Comparison of ENCODE assay signal across 22 cellular contexts in the genomic region with DNA sequence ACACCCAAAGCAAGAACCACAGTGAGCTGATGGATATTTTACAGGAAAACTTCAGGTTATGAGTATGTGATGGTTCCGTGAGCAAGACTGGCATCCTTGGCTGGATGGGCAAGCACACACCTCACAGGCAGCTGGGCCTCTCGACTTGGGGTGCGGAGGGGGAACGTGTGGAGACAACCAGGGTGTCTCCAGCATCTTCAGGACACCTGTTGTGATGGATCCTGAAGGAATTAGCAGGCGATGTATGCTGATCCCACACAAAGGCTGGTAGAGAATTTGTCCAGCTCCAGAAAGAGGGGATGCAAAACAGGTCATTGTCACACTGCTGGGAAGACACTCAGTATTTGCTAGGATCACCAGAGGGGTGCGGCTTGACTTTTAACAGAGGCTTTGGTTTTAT. TPM values are rescaled to one million over a fixed set of nuclear protein-coding genes. Genes with fewer than 3 reads are reported as not detected.
DNase-seq lines count a peak whose midpoint lies in the region; ATAC-seq and TF ChIP-seq lines count a peak whose summit lies in the region.
"Had no signal": no experiment of that assay in that cellular context is flagged by ENCODE, and none has a peak within 500 bp of the region (broad histone marks: within the 10 kb centered on the region; RNA-seq: fewer than 3 reads in every experiment).

No MANE protein-coding gene starts in this region.

- H3K4me1 Mint-ChIP-seq in stimulated activated naive CD8-positive, alpha-beta T cell treated with anti-CD3 and anti-CD28 coated beads, Interleukin-15, amount 100 ng/mL, for 72 hours, result peaks cover 41% of the 10 kb centered on the region
- peaks cover 18% of the 10 kb centered on the region in 2 donors for H3K4me1 Mint-ChIP-seq in natural killer cell treated with Interleukin-12 subunit alpha and Interleukin-12 subunit beta and Interleukin-15 and Interleukin-18, amount 100 ng/mL, for 72 hours (ENCODE audit: low read depth in 2 of 2)
- no peaks in the 10 kb centered on the region for H3K4me1 Mint-ChIP-seq in MCF 10A (ENCODE audit: insufficient read depth, unreplicated experiment)
- H3K4me1 Mint-ChIP-seq: activated B cell treated with CpG ODN at 0.5 μM for 24 hours, nephron had no signal

- DNase-seq in stimulated activated naive CD8-positive, alpha-beta T cell treated with anti-CD3 and anti-CD28 coated beads, Interleukin-15, amount 100 ng/mL, for 72 hours, result no peak
- DNase-seq in stimulated activated naive CD8-positive, alpha-beta T cell treated with anti-CD3 and anti-CD28 coated beads, Interleukin-15, Interleukin-2, amounts not matched to agents 100 U/mL and 50 U/mL, for 24 hours, result no peak
- DNase-seq in coronary artery (ENCODE audit: low spot score) (peak; percentile 50), ureter (ENCODE audit: low spot score) (peak; percentile 29), substantia nigra (lab: John Stamatoyannopoulos, UW) (no peak), MCF 10A (ENCODE audit: unreplicated experiment) (no peak), NCI-H1092 treated with DMSO at 0.1 percent for 48 hours (lab: John Stamatoyannopoulos, UW) (no peak)
- peak; percentile 35 for DNase-seq in natural killer cell treated with Interleukin-12 subunit alpha and Interleukin-12 subunit beta and Interleukin-15 and Interleukin-18, amount 100 ng/mL, for 72 hours (ENCODE audit: low spot score)
- DNase-seq: activated B cell treated with CpG ODN at 0.5 μM for 24 hours; DND-41; GOT3; KBM-7; MV-4-11; NCI-H187; PC-9; SIG-M5; stimulated activated CD4-positive, alpha-beta T cell treated with anti-CD3 and anti-CD28 coated beads, Interleukin-1b, Interleukin-23, amount 100 ng/mL, for 48 hours had no signal

- H3K36me3 Mint-ChIP-seq in natural killer cell treated with Interleukin-12 subunit alpha and Interleukin-12 subunit beta and Interleukin-15 and Interleukin-18, amount 100 ng/mL, for 72 hours, result peaks cover 14% of the 10 kb centered on the region
- H3K36me3 Mint-ChIP-seq in MCF 10A (ENCODE audit: insufficient read depth, unreplicated experiment), result peaks cover 50% of the 10 kb centered on the region

- H3K27me3 Mint-ChIP-seq in stimulated activated naive CD8-positive, alpha-beta T cell treated with anti-CD3 and anti-CD28 coated beads, Interleukin-15, amount 100 ng/mL, for 72 hours, result no peaks in the 10 kb centered on the region
- H3K27me3 Mint-ChIP-seq in natural killer cell treated with Interleukin-12 subunit alpha and Interleukin-12 subunit beta and Interleukin-15 and Interleukin-18, amount 100 ng/mL, for 72 hours, result no peaks in the 10 kb centered on the region
- H3K27me3 Mint-ChIP-seq in MCF 10A (ENCODE audit: insufficient read depth, unreplicated experiment), result no peaks in the 10 kb centered on the region
- H3K27me3 Mint-ChIP-seq: activated B cell treated with CpG ODN at 0.5 μM for 24 hours; stimulated activated naive CD8-positive, alpha-beta T cell treated with anti-CD3 and anti-CD28 coated beads, Interleukin-15, Interleukin-2, amounts not matched to agents 100 ng/mL and 50 ng/mL, for 24 hours; type B pancreatic cell had no signal

- no peak overlapping the region for H3K27ac ChIP-seq in coronary artery
- H3K27ac ChIP-seq in substantia nigra (ENCODE audit: low read depth, low read length, poor library complexity, severe bottlenecking), result no peak overlapping the region
- H3K27ac ChIP-seq: epithelial cell of prostate, hepatocyte, PC-9 had no signal

- no peak overlapping the region for H3K4me3 ChIP-seq in coronary artery
- H3K4me3 ChIP-seq: hepatocyte, PC-9 had no signal

- CTCF ChIA-PET in MCF 10A (lab: Yijun Ruan, JAX), result interaction anchor here (0.6 to 0.8 kb wide), 3 partner anchors 81 to 1426 kb away, joined by 3 to 4 read pairs (median 3); no protein-coding TSS in a partner anchor

- H3K27ac Mint-ChIP-seq in stimulated activated naive CD8-positive, alpha-beta T cell treated with anti-CD3 and anti-CD28 coated beads, Interleukin-15, amount 100 ng/mL, for 72 hours, result peak overlapping the region; percentile 11 to 43
- peak overlapping the region; percentile 73 to 79 for H3K27ac Mint-ChIP-seq in natural killer cell treated with Interleukin-12 subunit alpha and Interleukin-12 subunit beta and Interleukin-15 and Interleukin-18, amount 100 ng/mL, for 72 hours
- no peak overlapping the region for H3K27ac Mint-ChIP-seq in MCF 10A (ENCODE audit: low read depth, unreplicated experiment)
- H3K27ac Mint-ChIP-seq: activated B cell treated with CpG ODN at 0.5 μM for 24 hours; nephron; stimulated activated naive CD8-positive, alpha-beta T cell treated with anti-CD3 and anti-CD28 coated beads, Interleukin-15, Interleukin-2, amounts not matched to agents 100 ng/mL and 50 ng/mL, for 24 hours; type B pancreatic cell had no signal

- no peaks in the 10 kb centered on the region for H3K9me3 Mint-ChIP-seq in stimulated activated naive CD8-positive, alpha-beta T cell treated with anti-CD3 and anti-CD28 coated beads, Interleukin-15, amount 100 ng/mL, for 72 hours
- no peaks in the 10 kb centered on the region for H3K9me3 Mint-ChIP-seq in natural killer cell treated with Interleukin-12 subunit alpha and Interleukin-12 subunit beta and Interleukin-15 and Interleukin-18, amount 100 ng/mL, for 72 hours
- H3K9me3 Mint-ChIP-seq in MCF 10A (ENCODE audit: unreplicated experiment), result no peaks in the 10 kb centered on the region
- H3K9me3 Mint-ChIP-seq: activated B cell treated with CpG ODN at 0.5 μM for 24 hours; nephron; stimulated activated naive CD8-positive, alpha-beta T cell treated with anti-CD3 and anti-CD28 coated beads, Interleukin-15, Interleukin-2, amounts not matched to agents 100 ng/mL and 50 ng/mL, for 24 hours; type B pancreatic cell had no signal

- TF ChIP-seq CTCF in coronary artery (IDR thresholded peaks at IDR 0.05) (no peak), MCF 10A (IDR thresholded peaks at IDR 0.05; ENCODE audit: unreplicated experiment) (no peak)

- no TSS peak for BruUV-seq in MCF 10A (replicated peaks; lab: Mats Ljungman, UMichigan)

- H3K4me3 Mint-ChIP-seq in stimulated activated naive CD8-positive, alpha-beta T cell treated with anti-CD3 and anti-CD28 coated beads, Interleukin-15, amount 100 ng/mL, for 72 hours, result no peak overlapping the region
- H3K4me3 Mint-ChIP-seq in natural killer cell treated with Interleukin-12 subunit alpha and Interleukin-12 subunit beta and Interleukin-15 and Interleukin-18, amount 100 ng/mL, for 72 hours, result no peak overlapping the region
- H3K4me3 Mint-ChIP-seq in MCF 10A (ENCODE audit: unreplicated experiment), result no peak overlapping the region
- H3K4me3 Mint-ChIP-seq: activated B cell treated with CpG ODN at 0.5 μM for 24 hours; nephron; stimulated activated naive CD8-positive, alpha-beta T cell treated with anti-CD3 and anti-CD28 coated beads, Interleukin-15, Interleukin-2, amounts not matched to agents 100 ng/mL and 50 ng/mL, for 24 hours; type B pancreatic cell had no signal

- POLR2A ChIA-PET in MCF 10A (lab: Yijun Ruan, JAX), result interaction anchor here (0.7 to 1.3 kb wide), 3 partner anchors 9 to 27 kb away, joined by 3 to 4 read pairs (median 4); no protein-coding TSS in a partner anchor

- no peak for ATAC-seq in stimulated activated naive CD8-positive, alpha-beta T cell treated with anti-CD3 and anti-CD28 coated beads, Interleukin-15, amount 100 ng/mL, for 72 hours
- ATAC-seq in stimulated activated naive CD8-positive, alpha-beta T cell treated with anti-CD3 and anti-CD28 coated beads, Interleukin-15, Interleukin-2, amounts not matched to agents 100 U/mL and 50 U/mL, for 24 hours, result no peak
- no peak for ATAC-seq in natural killer cell treated with Interleukin-12 subunit alpha and Interleukin-12 subunit beta and Interleukin-15 and Interleukin-18, amount 100 ng/mL, for 72 hours

- intact Hi-C loops in MCF 10A (cut with micrococcal nuclease), result no loop called here

RNA-seq across cellular contexts. Expression of a gene that starts 42.7 kb away (rescaled TPM):
- total RNA-seq in natural killer cell treated with Interleukin-12 subunit alpha and Interleukin-12 subunit beta and Interleukin-15 and Interleukin-18, amount 100 ng/mL, for 72 hours, result 10 to 100 TPM; 43.1 to 63.6 TPM
- 103 TPM for total RNA-seq in ureter
- 36.4 and 38.9 TPM in 2 replicates for total RNA-seq in MCF 10A (2022)

RNA-seq across cellular contexts. Expression of a gene that starts 50.0 kb away (rescaled TPM):
- total RNA-seq in natural killer cell treated with Interleukin-12 subunit alpha and Interleukin-12 subunit beta and Interleukin-15 and Interleukin-18, amount 100 ng/mL, for 72 hours, result 100 to 1,000 TPM in 1 of 2 donors, 10 to 100 TPM in 1; 90.2 to 165 TPM
- total RNA-seq in ureter, result 13.1 TPM
- 82.2 and 90.4 TPM in 2 replicates for total RNA-seq in MCF 10A (2022)

Comparison
In these comparisons a context has a peak if more than half of its experiments do, and no peak if none do; other contexts are left out.
1. DNase-seq: peak in coronary artery (single experiment), natural killer cell treated with Interleukin-12 subunit alpha and Interleukin-12 subunit beta and Interleukin-15 and Interleukin-18, amount 100 ng/mL, for 72 hours (single experiment) and ureter (single experiment); none in stimulated activated naive CD8-positive, alpha-beta T cell treated with anti-CD3 and anti-CD28 coated beads, Interleukin-15, amount 100 ng/mL, for 72 hours (0 of 2), stimulated activated naive CD8-positive, alpha-beta T cell treated with anti-CD3 and anti-CD28 coated beads, Interleukin-15, Interleukin-2, amounts not matched to agents 100 U/mL and 50 U/mL, for 24 hours (single experiment), substantia nigra (0 of 49), MCF 10A (single experiment) and NCI-H1092 treated with DMSO at 0.1 percent for 48 hours (single experiment).